8 cellular contexts compared by ENCODE assay signal in the genomic region with DNA sequence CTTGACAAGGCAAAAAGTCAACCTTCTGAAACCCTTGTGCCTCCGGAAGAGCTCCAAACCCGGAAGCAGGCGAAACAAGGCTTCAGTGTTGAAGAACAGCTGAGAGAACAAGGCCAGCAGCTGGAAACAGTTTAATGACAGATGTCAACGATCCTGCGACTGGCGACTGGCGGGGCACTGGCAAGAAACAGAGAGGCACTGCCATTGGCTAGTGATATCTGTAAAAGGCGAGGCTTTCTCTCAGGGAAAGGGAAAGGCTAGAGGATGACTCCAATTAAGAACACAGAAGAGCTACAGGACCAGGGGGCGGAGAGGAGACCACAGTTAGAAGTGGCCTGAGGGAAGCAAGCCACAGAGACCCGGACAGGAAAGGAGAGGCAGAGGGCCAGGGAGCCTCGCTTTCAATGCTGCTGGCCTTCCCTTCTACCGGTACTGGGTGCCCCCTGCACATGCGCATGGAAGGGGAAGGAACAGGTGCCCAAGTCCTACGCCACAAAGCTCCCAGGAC. TPM values are rescaled to one million over a fixed set of nuclear protein-coding genes. Genes with fewer than 3 reads are reported as not detected.
DNase-seq lines count a peak whose midpoint lies in the region; ATAC-seq and TF ChIP-seq lines count a peak whose summit lies in the region.

No MANE protein-coding gene starts in this region.

- no peak overlapping the region for H3K27ac ChIP-seq in foreskin keratinocyte

- peak; percentile 78 for DNase-seq in ELF-1 (ENCODE audit: low read depth, low spot score)
- DNase-seq in SHP77 (lab: John Stamatoyannopoulos, UW), result peak; percentile 65 to 75
- no peak for DNase-seq in foreskin keratinocyte
- peak; percentile 25 for DNase-seq in occipital lobe (lab: John Stamatoyannopoulos, UW)
- DNase-seq in NCI-H187 (lab: John Stamatoyannopoulos, UW), result no peak
- DNase-seq in ureter (ENCODE audit: low spot score), result no peak

- no peak for TF ChIP-seq CTCF in foreskin keratinocyte (conservative IDR thresholded peaks at IDR 0.05)

- peaks cover 56% of the 10 kb centered on the region for H3K4me1 ChIP-seq in foreskin keratinocyte

- ATAC-seq in foreskin keratinocyte (peak; percentile 29), GM21447 (IDR thresholded peaks at IDR 0.05; ENCODE audit: unreplicated experiment) (no peak), HG02852 (IDR thresholded peaks at IDR 0.05; ENCODE audit: unreplicated experiment) (no peak)

- no peaks in the 10 kb centered on the region for H3K27me3 ChIP-seq in foreskin keratinocyte

RNA-seq across cellular contexts. Expression of a gene that starts 19.4 kb away (rescaled TPM):
- total RNA-seq in foreskin keratinocyte (897 and 1,100 TPM in 2 replicates), occipital lobe (102 TPM), ureter (349 TPM)
- 321 and 351 TPM in 2 replicates for polyA plus RNA-seq in foreskin keratinocyte

Comparison
In these comparisons a context has a peak if more than half of its experiments do, and no peak if none do; other contexts are left out.
1. DNase-seq: peak in ELF-1 (single experiment), SHP77 (2 of 2) and occipital lobe (single experiment); none in foreskin keratinocyte (0 of 2), NCI-H187 (0 of 2) and ureter (single experiment).